ENCODE assay signal across 1 cellular context in genomic region chr2:165766326-165766927, GRCh38.
TF ChIP-seq lines count a peak whose summit lies in the region.

No MANE protein-coding gene starts in this region.

TF ChIP-seq in HepG2, 621 proteins besides CTCF, POLR2A, EP300 and RAD21 (continues in another document):
- no peak for TF ChIP-seq NFAT5 (CRISPR knock-in tag; IDR thresholded peaks at IDR 0.05)
- peak; percentile 67; the same call in 1 of the 2 replicates for TF ChIP-seq HNRNPUL1 (IDR thresholded peaks at IDR 0.05; ENCODE audit: low read depth, low read length)
- peak; percentile 47; the same call in 1 of the 2 replicates for TF ChIP-seq SOX5 (CRISPR knock-in tag; IDR thresholded peaks at IDR 0.05; ENCODE audit: borderline replicate concordance)
- no peak for TF ChIP-seq TFE3 (CRISPR knock-in tag; IDR thresholded peaks at IDR 0.05)
- peak; percentile 38; the same call in 1 of the 2 replicates for TF ChIP-seq FOXP4 (CRISPR knock-in tag; IDR thresholded peaks at IDR 0.05)
- 0 out of 2 replicates have a peak, but pooled peaks have one; percentile 20 for TF ChIP-seq HDAC1 (CRISPR knock-in tag; IDR thresholded peaks at IDR 0.05)
- peak; percentile 94 for TF ChIP-seq HNF1A (IDR thresholded peaks at IDR 0.05; ENCODE audit: low read depth)
- peak; percentile 87; the same call in 1 of the 2 replicates for TF ChIP-seq HNF1A (CRISPR knock-in tag; IDR thresholded peaks at IDR 0.05; ENCODE audit: borderline replicate concordance)
- no peak for TF ChIP-seq NCOA2 (CRISPR knock-in tag; IDR thresholded peaks at IDR 0.05)
- peak; percentile 74 for TF ChIP-seq TBX2 (CRISPR knock-in tag; IDR thresholded peaks at IDR 0.05; ENCODE audit: borderline replicate concordance)
- TF ChIP-seq ISL2 (CRISPR knock-in tag; IDR thresholded peaks at IDR 0.05), result peak; percentile 48; the same call in 1 of the 2 replicates
- peak; percentile 47; the same call in 1 of the 2 replicates for TF ChIP-seq ATF1 (CRISPR knock-in tag; IDR thresholded peaks at IDR 0.05)
- TF ChIP-seq AHDC1 (CRISPR knock-in tag; IDR thresholded peaks at IDR 0.05; ENCODE audit: borderline replicate concordance), result peak; percentile 21; the same call in 1 of the 2 replicates
- TF ChIP-seq PHF5A (CRISPR knock-in tag; IDR thresholded peaks at IDR 0.05; ENCODE audit: low read depth, unreplicated experiment), result no peak
- 0 out of 2 replicates have a peak, but pooled peaks have one; percentile 16 for TF ChIP-seq ZNF503 (CRISPR knock-in tag; IDR thresholded peaks at IDR 0.05)
- TF ChIP-seq POLR2AphosphoS2 (IDR thresholded peaks at IDR 0.05; ENCODE audit: low read depth, low read length), result no peak
- TF ChIP-seq AGO2 (optimal IDR thresholded peaks at IDR 0.05; ENCODE audit: low read depth, low read length), result no peak
- no peak for TF ChIP-seq ZBTB7A (CRISPR knock-in tag; IDR thresholded peaks at IDR 0.05)
- TF ChIP-seq ZBTB3 (CRISPR knock-in tag; IDR thresholded peaks at IDR 0.05; ENCODE audit: borderline replicate concordance, low read depth), result no peak
- TF ChIP-seq LCORL (IDR thresholded peaks at IDR 0.05), result no peak
- peak; percentile 30; the same call in 1 of the 2 replicates for TF ChIP-seq LCORL (CRISPR knock-in tag; IDR thresholded peaks at IDR 0.05)
- no peak for TF ChIP-seq MIER2 (CRISPR knock-in tag; IDR thresholded peaks at IDR 0.05)
- TF ChIP-seq KMT2B (CRISPR knock-in tag; IDR thresholded peaks at IDR 0.05), result no peak
- TF ChIP-seq ARID5B (CRISPR knock-in tag; IDR thresholded peaks at IDR 0.05), result peak; percentile 40; the same call in 1 of the 2 replicates
- TF ChIP-seq TCF7 (IDR thresholded peaks at IDR 0.05; ENCODE audit: low read depth), result 0 out of 2 replicates have a peak, but pooled peaks have one; percentile 9
- TF ChIP-seq ATM (IDR thresholded peaks at IDR 0.05; ENCODE audit: borderline replicate concordance), result no peak
- no peak for TF ChIP-seq CENPBD1 (CRISPR knock-in tag; IDR thresholded peaks at IDR 0.05; ENCODE audit: borderline replicate concordance, low read depth)
